ENCODE assay signal across 15 cellular contexts in the genomic region with DNA sequence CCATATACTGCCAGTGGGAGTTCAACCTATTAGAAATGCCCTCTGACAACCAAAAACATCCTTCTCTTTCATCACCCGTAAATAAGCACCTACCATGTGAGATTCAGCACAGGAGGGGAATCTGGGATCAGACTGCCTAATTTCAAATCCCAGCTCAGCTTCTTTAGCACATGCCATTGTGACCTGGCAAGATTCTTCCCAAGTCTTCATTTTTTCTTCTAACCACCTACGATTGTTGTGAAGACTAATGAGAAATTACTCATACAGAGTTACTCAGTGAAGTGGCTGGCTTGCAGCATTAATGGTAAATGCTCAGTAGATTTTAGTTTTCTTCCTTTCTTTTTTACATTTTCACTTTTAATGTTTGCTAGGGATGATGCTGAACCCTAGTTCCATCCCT.
"Had no signal": no experiment of that assay in that cellular context is flagged by ENCODE, and none has a peak within 500 bp of the region (broad histone marks: within the 10 kb centered on the region; RNA-seq: fewer than 3 reads in every experiment).

No MANE protein-coding gene starts in this region.

- ATAC-seq: activated CD8-positive, alpha-beta memory T cell treated with anti-CD3 and anti-CD28 coated beads, Interleukin-2, amount 10 ng/mL, durations not matched to agents 7 days and 5 days; left lobe of liver; right lobe of liver had no signal

- H3K27ac ChIP-seq: esophagus squamous epithelium, prostate gland, right lobe of liver, suprapubic skin had no signal

- DNase-seq: activated CD4-positive, alpha-beta T cell treated with anti-CD3 and anti-CD28 coated beads for 1 hour; activated CD4-positive, alpha-beta T cell treated with anti-CD3 and anti-CD28 coated beads, Interleukin-2, amount 50 U/mL, for 48 hours; activated CD8-positive, alpha-beta memory T cell treated with anti-CD3 and anti-CD28 coated beads, Interleukin-2, amount 10 ng/mL, durations not matched to agents 7 days and 5 days; activated effector memory CD4-positive, alpha-beta T cell treated with anti-CD3 and anti-CD28 coated beads, Interleukin-2, amount 50 U/mL, for 16 hours; activated naive CD8-positive, alpha-beta T cell treated with anti-CD3 and anti-CD28 coated beads for 36 hours; activated T-cell treated with anti-CD3 and anti-CD28 coated beads, Interleukin-2, amount 50 U/mL, for 24 hours; esophagus squamous epithelium; heart left ventricle; nephron progenitor cell; right lobe of liver; stimulated activated naive CD4-positive, alpha-beta T cell treated with Interleukin-2 at 50 U/mL for 16 hours had no signal

- H3K36me3 ChIP-seq: esophagus squamous epithelium, heart left ventricle, prostate gland, right lobe of liver, suprapubic skin had no signal

- FAIRE-seq: bronchial epithelial cell had no signal

- H3K4me3 ChIP-seq: esophagus squamous epithelium, heart left ventricle, prostate gland, right lobe of liver, suprapubic skin had no signal

- H3K4me1 ChIP-seq: right lobe of liver had no signal

- H3K9me3 ChIP-seq: esophagus squamous epithelium, heart left ventricle, prostate gland, right lobe of liver, suprapubic skin had no signal

- H3K27me3 ChIP-seq: esophagus squamous epithelium, heart left ventricle, right lobe of liver, suprapubic skin had no signal
